Comparison of ENCODE assay signal across 14 cellular contexts in genomic region chr19:48616491-48617056, GRCh38. TPM values are rescaled to one million over a fixed set of nuclear protein-coding genes. Genes with fewer than 3 reads are reported as not detected.
A peak's percentile ranks its signal among the peaks of the same experiment; 100 is the strongest.
DNase-seq lines count a peak whose midpoint lies in the region; ATAC-seq and TF ChIP-seq lines count a peak whose summit lies in the region.
"Had no signal": no experiment of that assay in that cellular context is flagged by ENCODE, and none has a peak within 500 bp of the region (broad histone marks: within the 10 kb centered on the region; RNA-seq: fewer than 3 reads in every experiment).

No MANE protein-coding gene starts in this region.

- H3K27me3 ChIP-seq in lower lobe of right lung (ENCODE audit: low read depth): no peaks in the 10 kb centered on the region
- H3K27me3 ChIP-seq: gastrocnemius medialis had no signal

- H3K4me3 Mint-ChIP-seq in stimulated activated naive CD8-positive, alpha-beta T cell treated with anti-CD3 and anti-CD28 coated beads, Interleukin-15, Interleukin-2, amounts not matched to agents 100 ng/mL and 50 ng/mL, for 24 hours: peak overlapping the region; percentile 97
- H3K4me3 Mint-ChIP-seq in activated naive CD8-positive, alpha-beta T cell treated with anti-CD3 and anti-CD28 coated beads, Interleukin-2, amount 50 U/mL, for 24 hours: peak overlapping the region; percentile 98

- peak overlapping the region; percentile 81 for H3K27ac ChIP-seq in lower lobe of right lung

- ATAC-seq in stimulated activated naive CD8-positive, alpha-beta T cell treated with anti-CD3 and anti-CD28 coated beads, Interleukin-15, Interleukin-2, amounts not matched to agents 100 U/mL and 50 U/mL, for 24 hours: no peak
- no peak for ATAC-seq in activated naive CD8-positive, alpha-beta T cell treated with anti-CD3 and anti-CD28 coated beads, Interleukin-2, amount 50 U/mL, for 24 hours
- no peak for ATAC-seq in lower lobe of right lung
- no peak for ATAC-seq in HG02870 (IDR thresholded peaks at IDR 0.05; ENCODE audit: unreplicated experiment)
- ATAC-seq: gastrocnemius medialis had no signal

- H3K4me1 ChIP-seq in lower lobe of right lung: peaks cover 41% of the 10 kb centered on the region

- no peaks in the 10 kb centered on the region for H3K27me3 Mint-ChIP-seq in stimulated activated naive CD8-positive, alpha-beta T cell treated with anti-CD3 and anti-CD28 coated beads, Interleukin-15, Interleukin-2, amounts not matched to agents 100 ng/mL and 50 ng/mL, for 24 hours
- H3K27me3 Mint-ChIP-seq in activated naive CD8-positive, alpha-beta T cell treated with anti-CD3 and anti-CD28 coated beads, Interleukin-2, amount 50 U/mL, for 24 hours: no peaks in the 10 kb centered on the region

- H3K4me1 Mint-ChIP-seq in stimulated activated naive CD8-positive, alpha-beta T cell treated with anti-CD3 and anti-CD28 coated beads, Interleukin-15, Interleukin-2, amounts not matched to agents 100 ng/mL and 50 ng/mL, for 24 hours (ENCODE audit: low read depth): peaks cover 46% of the 10 kb centered on the region
- H3K4me1 Mint-ChIP-seq in activated naive CD8-positive, alpha-beta T cell treated with anti-CD3 and anti-CD28 coated beads, Interleukin-2, amount 50 U/mL, for 24 hours: peaks cover 44% of the 10 kb centered on the region

- peak overlapping the region; percentile 100 for H3K27ac Mint-ChIP-seq in stimulated activated naive CD8-positive, alpha-beta T cell treated with anti-CD3 and anti-CD28 coated beads, Interleukin-15, Interleukin-2, amounts not matched to agents 100 ng/mL and 50 ng/mL, for 24 hours
- H3K27ac Mint-ChIP-seq in activated naive CD8-positive, alpha-beta T cell treated with anti-CD3 and anti-CD28 coated beads, Interleukin-2, amount 50 U/mL, for 24 hours: peak overlapping the region; percentile 100

- H3K36me3 Mint-ChIP-seq in stimulated activated naive CD8-positive, alpha-beta T cell treated with anti-CD3 and anti-CD28 coated beads, Interleukin-15, Interleukin-2, amounts not matched to agents 100 ng/mL and 50 ng/mL, for 24 hours (ENCODE audit: low read depth): peaks cover 61% of the 10 kb centered on the region
- peaks cover 57% of the 10 kb centered on the region for H3K36me3 Mint-ChIP-seq in activated naive CD8-positive, alpha-beta T cell treated with anti-CD3 and anti-CD28 coated beads, Interleukin-2, amount 50 U/mL, for 24 hours (ENCODE audit: low read depth)

- DNase-seq in stimulated activated naive CD8-positive, alpha-beta T cell treated with anti-CD3 and anti-CD28 coated beads, Interleukin-15, Interleukin-2, amounts not matched to agents 100 U/mL and 50 U/mL, for 24 hours: no peak
- DNase-seq in activated naive CD8-positive, alpha-beta T cell treated with anti-CD3 and anti-CD28 coated beads, Interleukin-2, amount 50 U/mL, for 24 hours: no peak
- DNase-seq in lower lobe of right lung: no peak
- DNase-seq in SHP77 treated with DMSO at 0.1 percent for 48 hours (lab: John Stamatoyannopoulos, UW): no peak
- no peak for DNase-seq in SK-N-DZ (ENCODE audit: low spot score)
- DNase-seq in NCI-H446 treated with DMSO at 0.1 percent for 48 hours (lab: John Stamatoyannopoulos, UW): no peak
- DNase-seq: activated CD8-positive, alpha-beta memory T cell treated with anti-CD3 and anti-CD28 coated beads, Interleukin-2, amount 50 U/mL, for 4 hours; DMS153; gastrocnemius medialis; NCI-H524 had no signal

- H3K36me3 ChIP-seq in lower lobe of right lung: peaks cover 32% of the 10 kb centered on the region

- no peaks in the 10 kb centered on the region for H3K9me3 Mint-ChIP-seq in stimulated activated naive CD8-positive, alpha-beta T cell treated with anti-CD3 and anti-CD28 coated beads, Interleukin-15, Interleukin-2, amounts not matched to agents 100 ng/mL and 50 ng/mL, for 24 hours
- no peaks in the 10 kb centered on the region for H3K9me3 Mint-ChIP-seq in activated naive CD8-positive, alpha-beta T cell treated with anti-CD3 and anti-CD28 coated beads, Interleukin-2, amount 50 U/mL, for 24 hours

- intact Hi-C loops in lower lobe of right lung (cut with DNase I): no loop called here

- peak overlapping the region; percentile 72 for H3K4me3 ChIP-seq in lower lobe of right lung

- no peak for TF ChIP-seq CTCF in lower lobe of right lung (IDR thresholded peaks at IDR 0.05)

- no peaks in the 10 kb centered on the region for H3K9me3 ChIP-seq in lower lobe of right lung
- H3K9me3 ChIP-seq: gastrocnemius medialis had no signal

RNA-seq across cellular contexts. Expression of gene FAM83E, which starts 1.7 kb away (rescaled TPM):
- 34.1 TPM for total RNA-seq in lower lobe of right lung
- polyA plus RNA-seq in SK-N-DZ (2014; cell fraction: cytosol; rRNA removed): 0.27 and 1.0 TPM in 2 replicates
- polyA plus RNA-seq in SK-N-DZ (2014; cell fraction: nucleus; rRNA removed): 2.0 and 2.1 TPM in 2 replicates
- total RNA-seq: renal cortical epithelial cell, temporal lobe had no signal

RNA-seq across cellular contexts. Expression of gene RPL18, which starts 2.4 kb away (rescaled TPM):
- 997 TPM for total RNA-seq in lower lobe of right lung
- 2,124 and 2,804 TPM in 2 replicates for polyA plus RNA-seq in SK-N-DZ (2014; cell fraction: cytosol; rRNA removed)
- polyA plus RNA-seq in SK-N-DZ (2014; cell fraction: nucleus; rRNA removed): 1,314 and 1,437 TPM in 2 replicates

RNA-seq across cellular contexts. Expression of gene SPHK2, which starts 2.7 kb away (rescaled TPM):
- total RNA-seq in lower lobe of right lung: 23.8 TPM
- polyA plus RNA-seq in SK-N-DZ (2014; cell fraction: cytosol; rRNA removed): 10.2 and 16.4 TPM in 2 replicates
- polyA plus RNA-seq in SK-N-DZ (2014; cell fraction: nucleus; rRNA removed): 15.7 and 17.2 TPM in 2 replicates

RNA-seq across cellular contexts. Expression of gene SPACA4, which starts 10.0 kb away (rescaled TPM):
- total RNA-seq in lower lobe of right lung: not detected
- not detected in 2 replicates for polyA plus RNA-seq in SK-N-DZ (2014; cell fraction: cytosol; rRNA removed)
- polyA plus RNA-seq in SK-N-DZ (2014; cell fraction: nucleus; rRNA removed): not detected in 2 replicates
- total RNA-seq: gastrocnemius medialis, renal cortical epithelial cell, temporal lobe had no signal

RNA-seq across cellular contexts. Expression of gene DBP, which starts 20.6 kb away (rescaled TPM):
- 17.7 TPM for total RNA-seq in lower lobe of right lung
- polyA plus RNA-seq in SK-N-DZ (2014; cell fraction: cytosol; rRNA removed): 13.1 and 18.3 TPM in 2 replicates
- polyA plus RNA-seq in SK-N-DZ (2014; cell fraction: nucleus; rRNA removed): 7.2 and 8.8 TPM in 2 replicates
